Comparison of ENCODE assay signal across 8 cellular contexts in genomic region chr2:42588158-42588557, GRCh38.
"Had no signal": no experiment of that assay in that cellular context is flagged by ENCODE, and none has a peak within 500 bp of the region (broad histone marks: within the 10 kb centered on the region; RNA-seq: fewer than 3 reads in every experiment).

No MANE protein-coding gene starts in this region.

- H3K27ac ChIP-seq: GM23248 had no signal

- H3K9ac ChIP-seq: GM23248 had no signal

- H3K4me1 ChIP-seq: HAP-1 had no signal

- DNase-seq: GM23248, GOT3, H7, IMR-90 had no signal

- ATAC-seq: HCT116, K562 had no signal

- H2AFZ ChIP-seq: GM23248 had no signal

- H3K9me3 ChIP-seq: HAP-1 had no signal

- FAIRE-seq: HTR-8/SVneo, K562 had no signal

- H3K4me3 ChIP-seq: GM23248, HAP-1, K562 had no signal
